In the genomic region with DNA sequence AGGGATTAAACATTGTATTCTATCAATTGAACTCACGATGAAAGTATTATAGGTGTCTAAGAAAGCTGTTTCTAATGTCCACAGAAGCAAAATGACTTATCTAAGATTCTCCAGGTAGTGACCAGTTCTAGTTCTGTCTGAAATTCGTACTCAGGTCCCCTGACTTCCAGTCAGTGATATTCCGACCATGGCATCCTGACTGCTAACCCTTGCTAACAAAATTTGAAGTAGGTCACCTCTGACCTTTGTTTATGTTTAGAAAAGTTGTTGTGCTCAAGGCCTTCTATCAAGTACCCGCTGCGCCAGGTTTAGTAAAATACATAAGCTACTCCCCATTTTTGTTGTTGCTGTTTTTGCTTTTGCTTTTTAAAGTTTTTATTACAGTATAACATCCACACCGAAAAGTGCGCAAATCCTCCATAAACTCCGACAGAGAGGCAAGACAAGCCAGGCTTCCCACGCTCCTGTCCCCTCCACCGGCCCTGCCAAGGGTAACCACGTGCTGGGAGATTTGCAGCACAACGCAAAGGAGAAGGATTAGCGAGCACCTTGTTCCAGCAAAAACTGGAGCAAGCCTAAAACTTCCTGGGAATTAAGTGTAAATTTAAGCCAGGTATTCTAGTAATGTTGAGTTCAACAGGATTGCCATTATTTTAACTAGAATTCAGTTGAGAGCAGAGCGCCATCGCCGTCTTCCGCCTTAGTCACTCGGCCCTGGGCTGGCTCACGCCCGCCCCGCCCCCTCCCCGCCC, we compare ENCODE assay signal across 8 cellular contexts. TPM values are rescaled to one million over a fixed set of nuclear protein-coding genes. Genes with fewer than 3 reads are reported as not detected.
DNase-seq lines count a peak whose midpoint lies in the region; ATAC-seq and TF ChIP-seq lines count a peak whose summit lies in the region.

No MANE protein-coding gene starts in this region.

- peak overlapping the region in 1 of 2 donors; percentile 43 for H3K9ac ChIP-seq in liver (ENCODE audit: low read depth in 1 of 2, low read length in 2 of 2)
- peak overlapping the region in 3 of 5 donors; percentile 17 to 64 (median 49) for H3K9ac ChIP-seq in subcutaneous abdominal adipose tissue (ENCODE audit: low read length in 5 of 5)

- H3K4me3 Mint-ChIP-seq in CD14-positive monocyte: peak overlapping the region; percentile 69 to 77

- H3K9me3 ChIP-seq in liver (ENCODE audit: control insufficient read depth in 4 of 4, low read length in 3 of 4): no peaks in the 10 kb centered on the region
- no peaks in the 10 kb centered on the region for H3K9me3 ChIP-seq in subcutaneous abdominal adipose tissue (ENCODE audit: control insufficient read depth in 5 of 5, low read length in 5 of 5)

- peak overlapping the region; percentile 32 to 41 for H3K4me3 ChIP-seq in cardiac fibroblast (replicated peaks in 1 of 2; ENCODE audit: low read depth in 2 of 2, low read length in 2 of 2)
- peak overlapping the region; percentile 20 to 81 (median 72) for H3K4me3 ChIP-seq in liver (ENCODE audit: low read depth in 1 of 3, low read length in 3 of 3)
- H3K4me3 ChIP-seq in subcutaneous abdominal adipose tissue (ENCODE audit: low read depth in 1 of 5, low read length in 5 of 5): peak overlapping the region; percentile 55 to 79 (median 73)

- peaks cover 0 to 6% (median 0%) of the 10 kb centered on the region in 7 donors for H3K9me3 Mint-ChIP-seq in CD14-positive monocyte

- TF ChIP-seq CTCF in CD14-positive monocyte (IDR thresholded peaks at IDR 0.05): no peak
- no peak for TF ChIP-seq CTCF in cardiac fibroblast (IDR thresholded peaks at IDR 0.05; ENCODE audit: low read depth, low read length)
- no peak for TF ChIP-seq CTCF in liver (IDR thresholded peaks at IDR 0.05; ENCODE audit: low read depth, low read length, missing input control)

- H3K27ac ChIP-seq in liver (ENCODE audit: low read depth in 1 of 2, low read length in 2 of 2) (peak overlapping the region; percentile 63 to 82), subcutaneous abdominal adipose tissue (ENCODE audit: low read depth, low read length) (peak overlapping the region; percentile 81)

- H3K27ac Mint-ChIP-seq in CD14-positive monocyte: peak overlapping the region; percentile 84 to 96 (median 92)

- H3K4me1 ChIP-seq in liver (ENCODE audit: control insufficient read depth in 4 of 4, insufficient read depth in 4 of 4, low read length in 3 of 4) (peaks cover 0 to 6% (median 1%) of the 10 kb centered on the region in 4 donors), subcutaneous abdominal adipose tissue (ENCODE audit: control insufficient read depth in 5 of 5, insufficient read depth in 5 of 5, low read length in 5 of 5) (peaks cover 3 to 25% (median 19%) of the 10 kb centered on the region in 5 donors)

- peak in 1 of 2 donors; percentile 13 for TF ChIP-seq RAD21 in liver (IDR thresholded peaks at IDR 0.05)

- intact Hi-C loops in CD14-positive monocyte (cut with micrococcal nuclease): loop anchor here in 1 of 2 donors (2.0 kb wide), 1 partner anchor 19 kb away; the partner anchor contains the start of gene HMGN4

- peaks cover 0 to 2% of the 10 kb centered on the region in 2 donors for H3K36me3 Mint-ChIP-seq in CD14-positive monocyte

- no peaks in the 10 kb centered on the region for H3K27me3 ChIP-seq in liver (ENCODE audit: control insufficient read depth in 4 of 4, insufficient read depth in 4 of 4, low read length in 3 of 4)
- H3K27me3 ChIP-seq in subcutaneous abdominal adipose tissue (ENCODE audit: control insufficient read depth in 5 of 5, insufficient read depth in 4 of 5, low read length in 5 of 5): no peaks in the 10 kb centered on the region

- peaks cover 41% of the 10 kb centered on the region for H3K4me1 Mint-ChIP-seq in CD14-positive monocyte

- H3K36me3 ChIP-seq in liver (ENCODE audit: control insufficient read depth in 4 of 4, insufficient read depth in 3 of 4, low read depth in 1 of 4, low read length in 3 of 4) (no peaks in the 10 kb centered on the region), subcutaneous abdominal adipose tissue (ENCODE audit: control insufficient read depth in 5 of 5, insufficient read depth in 5 of 5, low read length in 5 of 5) (no peaks in the 10 kb centered on the region)

- peaks cover 0 to 1% (median 0%) of the 10 kb centered on the region in 3 donors for H3K27me3 Mint-ChIP-seq in CD14-positive monocyte (ENCODE audit: low read depth in 3 of 3)

- no peak for DNase-seq in CD14-positive monocyte (ENCODE audit: low spot score)
- DNase-seq in NOMO-1 treated with dmso at 0.1 percent for 144 hours (lab: John Stamatoyannopoulos, UW; ENCODE audit: unreplicated experiment): peak; percentile 82
- DNase-seq in cardiac fibroblast (ENCODE audit: low read depth in 2 of 2): no peak
- no peak for DNase-seq in SKM-1 (lab: John Stamatoyannopoulos, UW; ENCODE audit: unreplicated experiment)

- WGBS in liver: 25% methylated on average over 22 of the region's 22 CpGs

- ATAC-seq in GM19372 (IDR thresholded peaks at IDR 0.05; ENCODE audit: low read depth, unreplicated experiment): peak; percentile 26
- ATAC-seq in HG03432 (IDR thresholded peaks at IDR 0.05; ENCODE audit: unreplicated experiment): peak; percentile 34

TF ChIP-seq in liver, 16 proteins besides CTCF, POLR2A, EP300 and RAD21:
- no peak for TF ChIP-seq FOXA2 (IDR thresholded peaks at IDR 0.05)
- TF ChIP-seq YY1 (IDR thresholded peaks at IDR 0.05): peak; percentile 39
- no peak for TF ChIP-seq ATF3 (IDR thresholded peaks at IDR 0.05)
- no peak for TF ChIP-seq REST (IDR thresholded peaks at IDR 0.05)
- TF ChIP-seq, protein P1, sequence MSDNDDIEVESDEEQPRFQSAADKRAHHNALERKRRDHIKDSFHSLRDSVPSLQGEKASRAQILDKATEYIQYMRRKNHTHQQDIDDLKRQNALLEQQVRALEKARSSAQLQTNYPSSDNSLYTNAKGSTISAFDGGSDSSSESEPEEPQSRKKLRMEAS (IDR thresholded peaks at IDR 0.05): peak; percentile 97

RNA-seq across cellular contexts. Expression of gene HMGN4, which starts 17.9 kb away (rescaled TPM):
- polyA plus RNA-seq in CD14-positive monocyte: 100 to 1,000 TPM in 1 of 2 donors, 10 to 100 TPM in 1; 91.3 to 116 TPM
- total RNA-seq in liver: 10 to 100 TPM; 10.2 to 13.3 TPM
- 1 to 10 TPM; 8.2 to 9.9 TPM for polyA plus RNA-seq in liver

RNA-seq across cellular contexts. Expression of gene BTN1A1, which starts 20.2 kb away (rescaled TPM):
- not detected for polyA plus RNA-seq in CD14-positive monocyte
- not detected for total RNA-seq in liver
- polyA plus RNA-seq in liver: under 1 TPM in 1 of 2 donors, not detected in 1; 0.06 TPM

Comparison
In these comparisons a context has a peak if more than half of its experiments do, and no peak if none do; other contexts are left out.
1. RNA of gene HMGN4, which starts 17.9 kb away (polyA plus RNA-seq): 91.3 to 116 TPM in CD14-positive monocyte; 8.2 to 9.9 TPM in liver; every median in the first group is over 4 times any median in the second.
2. Peak in every context shown above with its lines, with median percentiles within 50 percentile points of each other: H3K4me3 ChIP-seq.